Comparison of ENCODE assay signal across 17 cellular contexts in the genomic region with DNA sequence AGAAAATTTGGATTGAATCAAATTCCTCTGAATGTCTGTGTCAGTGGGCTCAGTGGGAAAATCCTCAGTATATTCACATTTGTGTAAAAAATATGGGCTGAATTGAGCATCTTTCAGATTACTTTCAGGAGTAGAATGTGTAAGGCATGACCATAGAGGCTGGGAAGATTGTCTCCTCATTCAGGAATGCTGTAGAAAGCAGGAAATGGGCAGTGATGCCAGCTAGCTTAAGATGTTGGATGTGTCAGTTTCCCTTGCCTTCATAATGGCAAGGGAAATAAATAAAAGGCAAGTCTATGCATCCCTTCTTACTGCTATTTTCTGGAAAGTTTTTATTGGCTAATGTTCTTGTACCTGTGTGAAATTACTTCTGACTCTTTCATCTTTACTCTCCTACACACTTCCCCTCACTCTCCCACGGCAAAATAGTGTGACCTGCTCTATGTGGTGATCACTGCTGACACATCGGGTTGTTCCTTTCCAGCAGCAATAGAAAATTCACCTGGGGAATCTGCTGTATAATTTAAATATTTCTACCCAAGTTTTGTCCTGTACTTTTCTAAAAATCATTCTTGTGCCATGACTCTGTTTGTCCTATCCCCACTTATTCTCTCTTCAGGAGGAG.
DNase-seq lines count a peak whose midpoint lies in the region; ATAC-seq and TF ChIP-seq lines count a peak whose summit lies in the region.
"Had no signal": no experiment of that assay in that cellular context is flagged by ENCODE, and none has a peak within 500 bp of the region (broad histone marks: within the 10 kb centered on the region; RNA-seq: fewer than 3 reads in every experiment).

No MANE protein-coding gene starts in this region.

- DNase-seq in MG63 (peak; percentile 64), osteoblast (ENCODE audit: insufficient read length, low spot score, missing footprints) (peak; percentile 47), left colon (no peak), NCI-H69 (lab: John Stamatoyannopoulos, UW) (no peak), NCI-H2029 treated with DMSO at 0.1 percent for 48 hours (lab: John Stamatoyannopoulos, UW) (no peak), globus pallidus (ENCODE audit: low spot score) (no peak)
- DNase-seq: activated effector memory CD4-positive, alpha-beta T cell treated with anti-CD3 and anti-CD28 coated beads, Interleukin-2, amount 50 U/mL, for 16 hours; CD8-positive, alpha-beta T cell; hippocampal formation; NCI-H2029; NK-92 treated with Interleukin-12 subunit alpha and Interleukin-12 subunit beta, amount 100 ng/mL, for 24 hours; trophoblast cell had no signal

- H3K36me3 ChIP-seq in MG63 = peaks cover 73% of the 10 kb centered on the region
- peaks cover 49% of the 10 kb centered on the region for H3K36me3 ChIP-seq in osteoblast (ENCODE audit: insufficient read depth, low read length)
- H3K36me3 ChIP-seq: breast epithelium, neutrophil had no signal

- intact Hi-C loops in left colon (cut with DNase I, micrococcal nuclease) = no loop called here

- no peaks in the 10 kb centered on the region for H3K27me3 ChIP-seq in MG63
- H3K27me3 ChIP-seq in osteoblast (ENCODE audit: insufficient read depth, low read length) = no peaks in the 10 kb centered on the region
- H3K27me3 ChIP-seq: breast epithelium, neutrophil had no signal

- no peak overlapping the region for H3K4me3 ChIP-seq in MG63
- H3K4me3 ChIP-seq in osteoblast (ENCODE audit: insufficient read depth, low read length) = no peak overlapping the region
- H3K4me3 ChIP-seq: breast epithelium, K562 had no signal

- ATAC-seq in GM18870 (IDR thresholded peaks at IDR 0.05; ENCODE audit: unreplicated experiment) = peak; percentile 62
- ATAC-seq in HG02588 (IDR thresholded peaks at IDR 0.05; ENCODE audit: unreplicated experiment) = peak; percentile 57
- no peak for ATAC-seq in left colon
- ATAC-seq: CD8-positive, alpha-beta T cell; K562 had no signal

- H3K27ac ChIP-seq in osteoblast (ENCODE audit: low read depth, low read length) = peak overlapping the region; percentile 34
- H3K27ac ChIP-seq: breast epithelium, neutrophil had no signal

- H3K9me3 ChIP-seq in MG63 (no peaks in the 10 kb centered on the region; the same call in 1 of the 2 replicates), osteoblast (ENCODE audit: low read depth, low read length) (no peaks in the 10 kb centered on the region)
- H3K9me3 ChIP-seq: breast epithelium, neutrophil had no signal

- no peak overlapping the region for H3K4me2 ChIP-seq in osteoblast (ENCODE audit: insufficient read depth, low read length)

- H4K20me1 ChIP-seq in osteoblast (ENCODE audit: insufficient read depth, low read length) = peaks cover 81% of the 10 kb centered on the region

- H3K79me2 ChIP-seq in osteoblast (ENCODE audit: insufficient read depth, low read length) = peaks cover 93% of the 10 kb centered on the region

- H3K4me1 ChIP-seq in osteoblast (ENCODE audit: insufficient read depth, low read length) = peaks cover 50% of the 10 kb centered on the region
- H3K4me1 ChIP-seq: breast epithelium had no signal

- no peak for TF ChIP-seq CTCF in osteoblast (IDR thresholded peaks at IDR 0.05; ENCODE audit: extremely low read depth, low read depth, low read length)

- no peak overlapping the region for H2AFZ ChIP-seq in osteoblast (ENCODE audit: low read length)

Comparison
In these comparisons a context has a peak if more than half of its experiments do, and no peak if none do; other contexts are left out.
1. DNase-seq: peak in MG63 (single experiment) and osteoblast (single experiment); none in left colon (0 of 2), NCI-H69 (single experiment), NCI-H2029 treated with DMSO at 0.1 percent for 48 hours (single experiment) and globus pallidus (single experiment).